ENCODE assay signal across 20 cellular contexts in the genomic region with DNA sequence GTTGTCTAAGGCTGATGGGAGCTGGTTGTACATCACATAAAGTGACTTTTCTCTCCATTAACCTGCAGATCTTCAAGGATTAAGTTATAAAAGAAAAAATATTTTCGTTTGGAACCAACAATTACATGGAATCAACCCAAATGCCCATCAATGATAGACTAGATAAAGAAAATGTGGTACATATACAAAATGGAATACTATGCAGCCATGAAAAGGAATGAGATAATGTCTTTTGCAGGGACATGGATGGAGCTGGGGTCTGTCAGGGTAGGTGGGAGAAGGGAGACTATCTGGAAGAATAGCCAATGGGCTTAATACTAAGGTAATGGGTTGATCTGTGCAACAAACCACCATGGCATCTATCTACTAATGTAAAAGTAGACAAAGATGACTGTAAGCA.
DNase-seq lines count a peak whose midpoint lies in the region; ATAC-seq, FAIRE-seq and TF ChIP-seq lines count a peak whose summit lies in the region.
"Had no signal": no experiment of that assay in that cellular context is flagged by ENCODE, and none has a peak within 500 bp of the region (broad histone marks: within the 10 kb centered on the region; RNA-seq: fewer than 3 reads in every experiment).

No MANE protein-coding gene starts in this region.

- no peak for FAIRE-seq in H1 (lab: Jason Lieb, UNC)
- FAIRE-seq: A549, D721Med, G401.6, GM12891, GM19239 had no signal

- H3K79me1 ChIP-seq in H1 (ENCODE audit: low read depth, low read length), result no peaks in the 10 kb centered on the region

- 3% methylated on average over 1 of the region's 1 CpG for WGBS in SK-N-SH (ENCODE audit: low lambda C conversion rate)
- 65% methylated on average over 1 of the region's 1 CpG; no CpG with 5 or more reads in 1 of the 2 experiments for WGBS in H1 (ENCODE audit: extremely low coverage in 1 of 2, insufficient coverage in 1 of 2, insufficient read length in 1 of 2, insufficient replicate concordance in 2 of 2, low coverage in 1 of 2, low lambda C conversion rate in 2 of 2, missing lambda C conversion rate in 1 of 2), 2 experiments

- H3K4me1 ChIP-seq in SK-N-SH (ENCODE audit: control insufficient read depth in 1 of 2, insufficient read depth in 2 of 2, low read depth in 1 of 2, low read length in 1 of 2), result no peaks in the 10 kb centered on the region
- H3K4me1 ChIP-seq in H1 (replicated peaks in 1 of 4; ENCODE audit: control insufficient read depth in 3 of 4, insufficient read depth in 4 of 4, low read length in 3 of 4), result no peaks in the 10 kb centered on the region
- H3K4me1 ChIP-seq: A549; BLaER1 treated with 17β-estradiol and CSF1 and Interleukin-3, amounts not matched to agents 10 nM and 100 nM; Caco-2 had no signal

- no peak overlapping the region for H3K23ac ChIP-seq in H1 (ENCODE audit: insufficient read length)

- H3F3A ChIP-seq in SK-N-SH (replicated peaks; ENCODE audit: insufficient read depth), result no peaks in the 10 kb centered on the region

- H3K9ac ChIP-seq in SK-N-SH (no peak overlapping the region), H1 (replicated peaks in 1 of 4; ENCODE audit: extremely low read depth in 1 of 4, low read depth in 3 of 4, low read length in 3 of 4) (no peak overlapping the region)
- H3K9ac ChIP-seq: BLaER1 treated with 17β-estradiol and CSF1 and Interleukin-3, amounts not matched to agents 10 nM and 100 nM had no signal

- no peak overlapping the region for H2BK12ac ChIP-seq in H1 (ENCODE audit: low read depth, low read length)

- TF ChIP-seq CTCF in SK-N-SH (IDR thresholded peaks at IDR 0.05) (no peak), H1 (IDR thresholded peaks at IDR 0.05; ENCODE audit: control extremely low read depth in 1 of 3, insufficient read depth in 1 of 3, low read depth in 1 of 3, low read length in 3 of 3) (no peak)

- no peaks in the 10 kb centered on the region for H3K23me2 ChIP-seq in H1 (ENCODE audit: low read depth, low read length)

- H3K14ac ChIP-seq in H1 (ENCODE audit: insufficient read length), result no peak overlapping the region

- no peak overlapping the region for H2BK15ac ChIP-seq in H1 (ENCODE audit: low read length)

- TF ChIP-seq POLR2A in H1 (IDR thresholded peaks at IDR 0.05; ENCODE audit: control extremely low read depth in 1 of 2, low read depth in 2 of 2, low read length in 2 of 2), result no peak

- H2AFZ ChIP-seq in SK-N-SH (ENCODE audit: low read depth), result no peak overlapping the region
- no peak overlapping the region for H2AFZ ChIP-seq in H1 (ENCODE audit: low read length)

- H3K18ac ChIP-seq in H1 (ENCODE audit: extremely low read depth, low read length), result no peak overlapping the region

- H3K27ac ChIP-seq in SK-N-SH (ENCODE audit: low read depth in 2 of 2, low read length in 1 of 2) (no peak overlapping the region), H1 (ENCODE audit: low read depth, low read length) (no peak overlapping the region)
- H3K27ac ChIP-seq: 22Rv1; A549; BLaER1 treated with 17β-estradiol and CSF1 and Interleukin-3, amounts not matched to agents 10 nM and 100 nM; C4-2B had no signal

- POLR2A ChIA-PET in SK-N-SH (lab: Yijun Ruan, JAX) (no interaction called here), H1 (lab: Charles Lee; ENCODE audit: partially characterized antibody) (no interaction called here)

- no peak overlapping the region for H4K8ac ChIP-seq in H1 (ENCODE audit: extremely low read depth, insufficient read depth, low read length)

- no peak for DNase-seq in SK-N-SH
- no peak for DNase-seq in H1 (ENCODE audit: low read depth in 1 of 2, low spot score in 2 of 2)
- no peak for DNase-seq in SHP77 treated with DMSO at 0.1 percent for 48 hours (lab: John Stamatoyannopoulos, UW)
- no peak for DNase-seq in SHP77 (lab: John Stamatoyannopoulos, UW)
- DNase-seq: AML-193; Caco-2; Calu3; CD4-positive, alpha-beta T cell; CD8-positive, alpha-beta T cell; DMS79 treated with DMSO at 0.1 percent for 48 hours; GF-D8 had no signal

- H3K27me3 ChIP-seq in SK-N-SH (ENCODE audit: insufficient read depth) (no peaks in the 10 kb centered on the region), H1 (replicated peaks in 1 of 4; ENCODE audit: control insufficient read depth in 3 of 4, extremely low read depth in 1 of 4, insufficient read depth in 3 of 4, low read length in 3 of 4) (no peaks in the 10 kb centered on the region)
- H3K27me3 ChIP-seq: BLaER1 treated with 17β-estradiol and CSF1 and Interleukin-3, amounts not matched to agents 10 nM and 100 nM had no signal

- TF ChIP-seq RAD21 in SK-N-SH (IDR thresholded peaks at IDR 0.05; ENCODE audit: low read length) (no peak), H1 (IDR thresholded peaks at IDR 0.05 in 1 of 2, conservative IDR thresholded peaks at IDR 0.05 in 1 of 2; ENCODE audit: low read depth in 2 of 2, low read length in 2 of 2) (no peak)

- H4K5ac ChIP-seq in H1 (ENCODE audit: insufficient read length, low read depth, low read length), result no peak overlapping the region

- H3K4me2 ChIP-seq in SK-N-SH, result no peak overlapping the region
- H3K4me2 ChIP-seq in H1 (ENCODE audit: insufficient read depth in 1 of 2, low read depth in 2 of 2, low read length in 2 of 2), result no peak overlapping the region
- H3K4me2 ChIP-seq: A549; BLaER1 treated with 17β-estradiol and CSF1 and Interleukin-3, amounts not matched to agents 10 nM and 100 nM had no signal

- CTCF ChIA-PET in SK-N-SH (lab: Yijun Ruan, JAX), result no interaction called here
- CTCF ChIA-PET in H1 (lab: Charles Lee; ENCODE audit: partially characterized antibody), result no interaction called here

- ATAC-seq in SK-N-SH treated with all-trans-retinoic acid at 6 μM for 48 hours, result no peak
- ATAC-seq: A549; CD8-positive, alpha-beta T cell had no signal

- no peak overlapping the region for H2BK120ac ChIP-seq in H1 (replicated peaks; ENCODE audit: low read depth, low read length)

- H3K4ac ChIP-seq in H1 (replicated peaks; ENCODE audit: insufficient read length, low read depth, low read length), result no peak overlapping the region

- no peak overlapping the region for H4K91ac ChIP-seq in H1 (replicated peaks; ENCODE audit: insufficient read length, low read length)

- H2BK5ac ChIP-seq in H1 (ENCODE audit: low read depth, low read length), result no peak overlapping the region

- H3K4me3 ChIP-seq in SK-N-SH (ENCODE audit: low read depth in 2 of 2, low read length in 1 of 2), result no peak overlapping the region
- H3K4me3 ChIP-seq in H1 (ENCODE audit: extremely low read depth in 1 of 4, insufficient read depth in 2 of 4, low read depth in 3 of 4, low read length in 4 of 4), result no peak overlapping the region
- H3K4me3 ChIP-seq: A549; BLaER1 treated with 17β-estradiol and CSF1 and Interleukin-3, amounts not matched to agents 10 nM and 100 nM had no signal

- H3K36me3 ChIP-seq in SK-N-SH (replicated peaks in 1 of 2; ENCODE audit: control insufficient read depth in 1 of 2, insufficient read depth in 2 of 2, low read length in 1 of 2) (no peaks in the 10 kb centered on the region), H1 (ENCODE audit: control insufficient read depth in 2 of 4, insufficient read depth in 4 of 4, low read length in 3 of 4) (no peaks in the 10 kb centered on the region)
- H3K36me3 ChIP-seq: BLaER1 treated with 17β-estradiol and CSF1 and Interleukin-3, amounts not matched to agents 10 nM and 100 nM had no signal

- TF ChIP-seq EP300 in SK-N-SH (IDR thresholded peaks at IDR 0.05; ENCODE audit: borderline replicate concordance in 1 of 2, low read depth in 1 of 2, low read length in 1 of 2) (no peak), H1 (IDR thresholded peaks at IDR 0.05; ENCODE audit: borderline replicate concordance in 1 of 2, low read depth in 2 of 2, low read length in 2 of 2) (no peak)

- H2BK20ac ChIP-seq in H1 (ENCODE audit: low read length), result no peak overlapping the region

- H3K9me3 ChIP-seq in SK-N-SH (no peaks in the 10 kb centered on the region), H1 (ENCODE audit: insufficient read depth in 2 of 2, low read depth in 1 of 2, low read length in 1 of 2) (peaks cover 2% of the 10 kb centered on the region in 2 experiments; a peak in 1 of 4 replicates)
- H3K9me3 ChIP-seq: A549 had no signal

- H3K56ac ChIP-seq in H1 (replicated peaks; ENCODE audit: insufficient read length, low read depth, low read length), result no peak overlapping the region

- H3K79me2 ChIP-seq in SK-N-SH (ENCODE audit: insufficient read depth) (no peaks in the 10 kb centered on the region), H1 (ENCODE audit: control insufficient read depth in 1 of 2, insufficient read depth in 2 of 2, low read length in 2 of 2) (no peaks in the 10 kb centered on the region)

- no peak overlapping the region for H2AK5ac ChIP-seq in H1 (ENCODE audit: low read depth, low read length)

- H4K20me1 ChIP-seq in SK-N-SH (ENCODE audit: insufficient read depth) (no peaks in the 10 kb centered on the region), H1 (replicated peaks in 1 of 2; ENCODE audit: control insufficient read depth in 1 of 2, insufficient read depth in 2 of 2, low read length in 2 of 2) (no peaks in the 10 kb centered on the region)
- H4K20me1 ChIP-seq: BLaER1 treated with 17β-estradiol and CSF1 and Interleukin-3, amounts not matched to agents 10 nM and 100 nM had no signal

- no peaks in the 10 kb centered on the region; the same call in 1 of the 2 replicates for H3K9me2 ChIP-seq in SK-N-SH

TF ChIP-seq in SK-N-SH treated with all-trans-retinoic acid at 6 μM for 48 hours, 23 proteins besides CTCF, POLR2A, EP300 and RAD21:
- TF ChIP-seq ZNF8 (CRISPR knock-in tag; IDR thresholded peaks at IDR 0.05), result peak; percentile 96
- TF ChIP-seq TCF4 (CRISPR knock-in tag; IDR thresholded peaks at IDR 0.05; ENCODE audit: borderline replicate concordance), result no peak
- TF ChIP-seq TOX (CRISPR knock-in tag; IDR thresholded peaks at IDR 0.05; ENCODE audit: borderline replicate concordance), result no peak
- no peak for TF ChIP-seq CSDC2 (CRISPR knock-in tag; IDR thresholded peaks at IDR 0.05)

TF ChIP-seq in SK-N-SH, 30 proteins besides CTCF, POLR2A, EP300 and RAD21 (continues in another document):
- no peak for TF ChIP-seq GABPA (IDR thresholded peaks at IDR 0.05; ENCODE audit: low read depth)
- no peak for TF ChIP-seq JUND (IDR thresholded peaks at IDR 0.05)
- TF ChIP-seq EZH2phosphoT487 (IDR thresholded peaks at IDR 0.05; ENCODE audit: borderline replicate concordance, low read depth), result no peak
- TF ChIP-seq TEAD4 (IDR thresholded peaks at IDR 0.05; ENCODE audit: borderline replicate concordance, insufficient read depth), result no peak
- no peak for TF ChIP-seq CHD2 (IDR thresholded peaks at IDR 0.05; ENCODE audit: low read length, partially characterized antibody)
- TF ChIP-seq FOSL2 (IDR thresholded peaks at IDR 0.05; ENCODE audit: borderline replicate concordance, low read depth), result no peak
- TF ChIP-seq FOXJ3 (CRISPR knock-in tag; IDR thresholded peaks at IDR 0.05), result no peak

TF ChIP-seq in H1, 55 proteins besides CTCF, POLR2A, EP300 and RAD21:
- TF ChIP-seq CHD2 (IDR thresholded peaks at IDR 0.05; ENCODE audit: low read length), result no peak
- TF ChIP-seq KDM1A (IDR thresholded peaks at IDR 0.05; ENCODE audit: borderline replicate concordance, low read length), result peak; percentile 81
TF ChIP-seq in H1: peak in this region for 1.
